1 cellular context compared by ENCODE assay signal in genomic region chr17:10598620-10599019, GRCh38.
TF ChIP-seq lines count a peak whose summit lies in the region.

No MANE protein-coding gene starts in this region.

TF ChIP-seq in GM23338, 12 proteins besides CTCF, POLR2A, EP300 and RAD21 (continued from another document):
- TF ChIP-seq ZNF462 (CRISPR knock-in tag; IDR thresholded peaks at IDR 0.05) (no peak), POLR2AphosphoS5 (IDR thresholded peaks at IDR 0.05; ENCODE audit: low read depth) (no peak), ETS1 (IDR thresholded peaks at IDR 0.05) (no peak), REST (IDR thresholded peaks at IDR 0.05; ENCODE audit: unreplicated experiment) (no peak), EZH2phosphoT487 (IDR thresholded peaks at IDR 0.05; ENCODE audit: unreplicated experiment) (no peak), CREB1 (CRISPR knock-in tag; IDR thresholded peaks at IDR 0.05; ENCODE audit: low read depth) (no peak)
TF ChIP-seq in GM23338: peak in this region for 0.
